Comparison of ENCODE assay signal across 9 cellular contexts in genomic region chr4:94451051-94451404, GRCh38. TPM values are rescaled to one million over a fixed set of nuclear protein-coding genes. Genes with fewer than 3 reads are reported as not detected.
A peak's percentile ranks its signal among the peaks of the same experiment; 100 is the strongest.
DNase-seq lines count a peak whose midpoint lies in the region; ATAC-seq, FAIRE-seq and TF ChIP-seq lines count a peak whose summit lies in the region.
"Had no signal": no experiment of that assay in that cellular context is flagged by ENCODE, and none has a peak within 500 bp of the region (broad histone marks: within the 10 kb centered on the region; RNA-seq: fewer than 3 reads in every experiment).

No MANE protein-coding gene starts in this region.

- H3K9ac ChIP-seq in HepG2 (ENCODE audit: insufficient read depth, low read depth, low read length) = peak overlapping the region; percentile 89

- H3K36me3 Mint-ChIP-seq in activated naive CD4-positive, alpha-beta T cell treated with anti-CD3 and anti-CD28 coated beads for 36 hours (ENCODE audit: low read depth) = peaks cover 1% of the 10 kb centered on the region
- H3K36me3 Mint-ChIP-seq in activated naive CD8-positive, alpha-beta T cell treated with anti-CD3 and anti-CD28 coated beads, Interleukin-2, amount 50 U/mL, for 24 hours (ENCODE audit: low read depth) = peaks cover 6% of the 10 kb centered on the region
- peaks cover 10% of the 10 kb centered on the region for H3K36me3 Mint-ChIP-seq in type B pancreatic cell

- H3K4me2 ChIP-seq in HepG2 (ENCODE audit: low read depth, low read length) = peak overlapping the region; percentile 90

- CTCF ChIA-PET in activated naive CD4-positive, alpha-beta T cell treated with anti-CD3 and anti-CD28 coated beads for 36 hours (lab: Charles Lee) = no interaction called here
- CTCF ChIA-PET in HepG2 (lab: Yijun Ruan, JAX; ENCODE audit: low intra/inter-chr PET ratio, low total read pairs) = no interaction called here

- H3K4me3 Mint-ChIP-seq in activated naive CD4-positive, alpha-beta T cell treated with anti-CD3 and anti-CD28 coated beads for 36 hours = peak overlapping the region; percentile 85
- peak overlapping the region; percentile 83 for H3K4me3 Mint-ChIP-seq in activated naive CD8-positive, alpha-beta T cell treated with anti-CD3 and anti-CD28 coated beads, Interleukin-2, amount 50 U/mL, for 24 hours
- H3K4me3 Mint-ChIP-seq in type B pancreatic cell = peak overlapping the region; percentile 90

- H3K4me1 ChIP-seq in HepG2 (ENCODE audit: insufficient read depth, low read length) = peaks cover 64% of the 10 kb centered on the region

- POLR2A ChIA-PET in HepG2 (lab: Yijun Ruan, JAX) = interaction anchor here (0.8 to 5.2 kb wide), 10 partner anchors 9 to 115 kb away, joined by 3 to 94 read pairs (median 4); no protein-coding TSS in a partner anchor

- no peaks in the 10 kb centered on the region; a peak in 1 of 5 replicates for H3K27me3 ChIP-seq in HepG2 (ENCODE audit: control insufficient read depth in 1 of 2, insufficient read depth in 2 of 2, low read length in 2 of 2)

- H3K9me3 ChIP-seq in HepG2 (ENCODE audit: low read length) = no peaks in the 10 kb centered on the region

- H3K9me3 Mint-ChIP-seq in activated naive CD4-positive, alpha-beta T cell treated with anti-CD3 and anti-CD28 coated beads for 36 hours = no peaks in the 10 kb centered on the region
- no peaks in the 10 kb centered on the region for H3K9me3 Mint-ChIP-seq in activated naive CD8-positive, alpha-beta T cell treated with anti-CD3 and anti-CD28 coated beads, Interleukin-2, amount 50 U/mL, for 24 hours
- H3K9me3 Mint-ChIP-seq in type B pancreatic cell = no peaks in the 10 kb centered on the region

- H2AFZ ChIP-seq in HepG2 (ENCODE audit: low read length) = peak overlapping the region; percentile 93

- no peak for DNase-seq in activated naive CD4-positive, alpha-beta T cell treated with anti-CD3 and anti-CD28 coated beads for 36 hours
- DNase-seq in activated naive CD4-positive, alpha-beta T cell treated with Interleukin-2 at 50 U/mL for 16 hours = no peak
- no peak for DNase-seq in activated naive CD8-positive, alpha-beta T cell treated with anti-CD3 and anti-CD28 coated beads, Interleukin-2, amount 50 U/mL, for 24 hours
- no peak for DNase-seq in HepG2 (ENCODE audit: low spot score)
- DNase-seq in type B pancreatic cell (ENCODE audit: extremely low spot score, unreplicated experiment) = no peak
- DNase-seq in A172 (ENCODE audit: low spot score) = no peak
- DNase-seq: NCI-H2081 treated with DMSO at 0.1 percent for 48 hours had no signal

- H3K79me2 ChIP-seq in HepG2 (ENCODE audit: insufficient read depth, low read length) = peaks cover 42% of the 10 kb centered on the region

- H3K4me1 Mint-ChIP-seq in activated naive CD4-positive, alpha-beta T cell treated with anti-CD3 and anti-CD28 coated beads for 36 hours (ENCODE audit: low read depth) = peaks cover 26% of the 10 kb centered on the region
- peaks cover 16% of the 10 kb centered on the region for H3K4me1 Mint-ChIP-seq in activated naive CD8-positive, alpha-beta T cell treated with anti-CD3 and anti-CD28 coated beads, Interleukin-2, amount 50 U/mL, for 24 hours
- peaks cover 42% of the 10 kb centered on the region for H3K4me1 Mint-ChIP-seq in type B pancreatic cell (ENCODE audit: unreplicated experiment)

- peak overlapping the region; percentile 90 to 96 (median 93) for H3K4me3 ChIP-seq in HepG2 (replicated peaks in 1 of 3; ENCODE audit: insufficient read depth in 1 of 3, low read depth in 2 of 3, low read length in 3 of 3)

- no TSS peak for BruUV-seq in HepG2 (replicated peaks; lab: Mats Ljungman, UMichigan)

- 2% methylated on average over 10 of the region's 10 CpGs for WGBS in HepG2 (ENCODE audit: low lambda C conversion rate)

- peaks cover 18% of the 10 kb centered on the region for H3K27me3 Mint-ChIP-seq in activated naive CD4-positive, alpha-beta T cell treated with anti-CD3 and anti-CD28 coated beads for 36 hours (ENCODE audit: low read depth)
- peaks cover 19% of the 10 kb centered on the region for H3K27me3 Mint-ChIP-seq in activated naive CD8-positive, alpha-beta T cell treated with anti-CD3 and anti-CD28 coated beads, Interleukin-2, amount 50 U/mL, for 24 hours
- peaks cover 12% of the 10 kb centered on the region for H3K27me3 Mint-ChIP-seq in type B pancreatic cell

- no peak for FAIRE-seq in HepG2 (lab: Jason Lieb, UNC)

- no peak for TF ChIP-seq CTCF in HepG2 (CRISPR knock-in tag; IDR thresholded peaks at IDR 0.05)
- no peak for TF ChIP-seq CTCF in type B pancreatic cell (conservative IDR thresholded peaks at IDR 0.05)

- in situ Hi-C loops in HepG2 (cut with HindIII; ENCODE audit: extremely low pct_ligation_motif_present, low pct_unique_long_range_greater_than_20kb) = loop anchor here (5.0 to 10.0 kb wide), 2 partner anchors 44 to 94 kb away; no protein-coding TSS in a partner anchor

- no peak for TF ChIP-seq RAD21 in HepG2 (CRISPR knock-in tag; IDR thresholded peaks at IDR 0.05)

- no peak for TF ChIP-seq EP300 in HepG2 (IDR thresholded peaks at IDR 0.05; ENCODE audit: low read depth in 2 of 2, low read length in 2 of 2)
- no peak for TF ChIP-seq EP300 in HepG2 (CRISPR knock-in tag; IDR thresholded peaks at IDR 0.05; ENCODE audit: borderline replicate concordance)

- peak overlapping the region; percentile 91 for H3K27ac ChIP-seq in HepG2 (ENCODE audit: extremely low read length, insufficient read depth, low read length)

- intact Hi-C loops in activated naive CD4-positive, alpha-beta T cell treated with anti-CD3 and anti-CD28 coated beads for 36 hours (cut with micrococcal nuclease) = loop anchor here (1.0 to 2.0 kb wide), 4 partner anchors 56 to 244 kb away; partner anchors contain the start of gene SMARCAD1
- intact Hi-C loops in HepG2 (cut with micrococcal nuclease; ENCODE audit: unreplicated experiment) = loop anchor here (2.0 to 5.0 kb wide), 4 partner anchors 22 to 111 kb away; no protein-coding TSS in a partner anchor

- no peak for TF ChIP-seq POLR2A in HepG2 (IDR thresholded peaks at IDR 0.05; ENCODE audit: insufficient read depth in 1 of 2, low read depth in 2 of 2, low read length in 2 of 2)

- H3K27ac Mint-ChIP-seq in activated naive CD4-positive, alpha-beta T cell treated with anti-CD3 and anti-CD28 coated beads for 36 hours = no peak overlapping the region
- peak overlapping the region; percentile 58 for H3K27ac Mint-ChIP-seq in activated naive CD8-positive, alpha-beta T cell treated with anti-CD3 and anti-CD28 coated beads, Interleukin-2, amount 50 U/mL, for 24 hours
- peak overlapping the region; percentile 75 for H3K27ac Mint-ChIP-seq in type B pancreatic cell

- no peak for ATAC-seq in activated naive CD8-positive, alpha-beta T cell treated with anti-CD3 and anti-CD28 coated beads, Interleukin-2, amount 50 U/mL, for 24 hours
- ATAC-seq in HepG2 = peak; percentile 0; the same call in 1 of the 3 replicates
- no peak for ATAC-seq in GM19351 (IDR thresholded peaks at IDR 0.05; ENCODE audit: unreplicated experiment)
- ATAC-seq in HG03442 (IDR thresholded peaks at IDR 0.05; ENCODE audit: unreplicated experiment) = no peak

- no peaks in the 10 kb centered on the region for H3K36me3 ChIP-seq in HepG2 (replicated peaks in 1 of 2; ENCODE audit: control insufficient read depth in 1 of 2, insufficient read depth in 2 of 2, low read length in 2 of 2)

- peaks cover 4% of the 10 kb centered on the region; the same call in 1 of the 2 replicates for H4K20me1 ChIP-seq in HepG2 (ENCODE audit: insufficient read depth, low read length)

TF ChIP-seq in HepG2, 621 proteins besides CTCF, POLR2A, EP300 and RAD21 (continues in another document):
- TF ChIP-seq ZNF317 (CRISPR knock-in tag; IDR thresholded peaks at IDR 0.05) = 0 out of 2 replicates have a peak, but pooled peaks have one; percentile 3
- 0 out of 2 replicates have a peak, but pooled peaks have one; percentile 29 for TF ChIP-seq ISX (CRISPR knock-in tag; conservative IDR thresholded peaks at IDR 0.05)
- TF ChIP-seq ZNF598 (CRISPR knock-in tag; IDR thresholded peaks at IDR 0.05; ENCODE audit: borderline replicate concordance) = no peak
- TF ChIP-seq ZBTB14 (CRISPR knock-in tag; IDR thresholded peaks at IDR 0.05) = no peak
- TF ChIP-seq ZNF3 (CRISPR knock-in tag; IDR thresholded peaks at IDR 0.05) = no peak

RNA-seq across cellular contexts. Expression of gene PDLIM5, which starts 0.7 kb away (rescaled TPM):
- total RNA-seq in activated naive CD4-positive, alpha-beta T cell treated with anti-CD3 and anti-CD28 coated beads for 36 hours = 10 to 100 TPM; 19.0 to 22.2 TPM
- 52.8 and 70.2 TPM in 2 replicates for total RNA-seq in HepG2 (2016; rRNA removed; fragmentation: Illumina TruSeq; extraction: Trizol)
- 11.2 and 14.5 TPM in 2 replicates for total RNA-seq in HepG2 (2016; cell fraction: cytosol; rRNA removed; fragmentation: Illumina TruSeq; extraction: Trizol; ENCODE audit: low read depth)
- 52.2 and 54.1 TPM in 2 replicates for total RNA-seq in HepG2 (2016; cell fraction: insoluble cytoplasmic fraction; rRNA removed; fragmentation: Illumina TruSeq; extraction: Trizol)
- total RNA-seq in HepG2 (2016; cell fraction: membrane; rRNA removed; fragmentation: Illumina TruSeq; extraction: Trizol) = 17.9 and 18.7 TPM in 2 replicates
- total RNA-seq in HepG2 (2016; cell fraction: nucleus; rRNA removed; fragmentation: Illumina TruSeq; extraction: Trizol) = 88.4 and 102 TPM in 2 replicates
- polyA plus RNA-seq in HepG2 (2011; rRNA removed) = 107 and 119 TPM in 2 replicates
- polyA plus RNA-seq in HepG2 (2011; cell fraction: cytosol; rRNA removed) = 76.4 TPM in 2 replicates
- 70.2 and 73.2 TPM in 2 replicates for polyA plus RNA-seq in HepG2 (2011; cell fraction: nucleus; rRNA removed)
- polyA plus RNA-seq in HepG2 (2012) = 49.7 and 51.7 TPM in 2 replicates
- polyA plus RNA-seq in HepG2 (2016; cell fraction: cytosol; fragmentation: Illumina TruSeq; extraction: Trizol; ENCODE audit: low read depth) = 3.8 and 5.4 TPM in 2 replicates
- polyA plus RNA-seq in HepG2 (2016; cell fraction: insoluble cytoplasmic fraction; fragmentation: Illumina TruSeq; extraction: Trizol; ENCODE audit: low read depth) = 43.1 and 47.2 TPM in 2 replicates
- polyA plus RNA-seq in HepG2 (2016; cell fraction: membrane; fragmentation: Illumina TruSeq; extraction: Trizol; ENCODE audit: low read depth) = 10.0 and 10.3 TPM in 2 replicates
- 37.0 and 39.1 TPM in 2 replicates for polyA plus RNA-seq in HepG2 (2016; cell fraction: nucleus; fragmentation: Illumina TruSeq; extraction: Trizol; ENCODE audit: insufficient read depth, low read depth)
- 133 and 288 TPM in 2 replicates for polyA minus RNA-seq in HepG2 (2011; rRNA and poly(A)+ RNA removed; ENCODE audit: low replicate concordance)
- polyA minus RNA-seq in HepG2 (2011; cell fraction: cytosol; rRNA and poly(A)+ RNA removed) = 49.8 and 79.5 TPM in 2 replicates
- polyA minus RNA-seq in HepG2 (2011; cell fraction: nucleus; rRNA and poly(A)+ RNA removed) = 358 and 434 TPM in 2 replicates
- 76.7 and 118 TPM in 2 replicates for total RNA-seq in type B pancreatic cell (ENCODE audit: low replicate concordance)
- total RNA-seq in A172 (2014; rRNA removed; shearing (Covaris generic)) = 14.1 and 17.5 TPM in 2 replicates
